Comparison of ENCODE assay signal across 8 cellular contexts in the genomic region with DNA sequence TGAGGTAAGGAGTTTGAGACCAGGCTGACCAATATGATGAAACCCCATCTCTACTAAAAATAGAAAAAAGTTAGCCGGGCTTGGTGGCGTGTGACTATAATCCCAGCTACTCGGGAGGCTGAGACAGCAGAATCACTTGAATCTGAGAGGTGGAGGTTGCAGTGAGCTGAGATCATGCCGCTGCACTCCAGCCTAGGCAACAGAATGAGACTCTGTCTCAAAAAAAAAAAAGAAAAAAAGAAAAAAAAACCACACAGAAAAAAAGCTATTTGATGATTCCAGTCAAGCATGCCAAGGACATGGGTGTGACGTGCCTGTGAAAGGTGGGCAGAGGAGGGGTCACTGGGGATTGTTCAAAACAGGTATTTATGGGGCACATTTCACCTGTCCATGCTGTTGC.
A peak's percentile ranks its signal among the peaks of the same experiment; 100 is the strongest.
DNase-seq lines count a peak whose midpoint lies in the region; ATAC-seq and TF ChIP-seq lines count a peak whose summit lies in the region.
"Not testable (repeated sequence)": the region's sequence is repeated elsewhere in the genome, so short reads cannot be mapped to it uniquely, and the experiment has no call there.

No MANE protein-coding gene starts in this region.

- not testable (repeated sequence) for H3K36me3 Mint-ChIP-seq in CD4-positive, CD25-positive, alpha-beta regulatory T cell; activated T-cell treated with anti-CD3 and anti-CD28 coated beads, Interleukin-2, amount 50 U/mL, for 24 hours (ENCODE audit: low read depth); naive thymus-derived CD8-positive, alpha-beta T cell
- H3K36me3 Mint-ChIP-seq in T-helper 2 cell treated with Interferon-gamma antibody and Interleukin-4, amounts not matched to agents 5 μg/mL and 100 μg/mL, for 36 hours (ENCODE audit: low read depth) = peaks cover 11% of the 10 kb centered on the region
- peaks cover 12% of the 10 kb centered on the region for H3K36me3 Mint-ChIP-seq in stimulated activated effector memory CD8-positive, alpha-beta T cell treated with anti-CD3 and anti-CD28 coated beads, Interleukin-12 subunit alpha, Interleukin-12 subunit beta, amount 100 ng/mL, for 72 hours

- peak overlapping the region; percentile 59 for H3K27ac ChIP-seq in CD4-positive, CD25-positive, alpha-beta regulatory T cell (ENCODE audit: insufficient read depth, low read length, poor library complexity, severe bottlenecking)
- H3K27ac ChIP-seq in MM.1S (ENCODE audit: low read length) = peak overlapping the region; percentile 100
- H3K27ac ChIP-seq in breast epithelium = peak overlapping the region; percentile 69

- H3K9me3 Mint-ChIP-seq in CD4-positive, CD25-positive, alpha-beta regulatory T cell; T-helper 2 cell treated with Interferon-gamma antibody and Interleukin-4, amounts not matched to agents 5 μg/mL and 100 μg/mL, for 36 hours; activated T-cell treated with anti-CD3 and anti-CD28 coated beads, Interleukin-2, amount 50 U/mL, for 24 hours; naive thymus-derived CD8-positive, alpha-beta T cell; stimulated activated effector memory CD8-positive, alpha-beta T cell treated with anti-CD3 and anti-CD28 coated beads, Interleukin-12 subunit alpha, Interleukin-12 subunit beta, amount 100 ng/mL, for 72 hours: not testable (repeated sequence)

- peak overlapping the region; percentile 85 for H3K9ac ChIP-seq in MM.1S (ENCODE audit: low read length)

- not testable (repeated sequence) for H3K9me3 ChIP-seq in CD4-positive, CD25-positive, alpha-beta regulatory T cell (ENCODE audit: control insufficient read depth in 2 of 2, low read length in 2 of 2); MM.1S (replicated peaks; ENCODE audit: insufficient read depth, low read length); breast epithelium

- not testable (repeated sequence) for TF ChIP-seq POLR2A in breast epithelium (IDR thresholded peaks at IDR 0.05)

- H3K4me3 Mint-ChIP-seq in CD4-positive, CD25-positive, alpha-beta regulatory T cell = peak overlapping the region; percentile 68 to 73 (median 70)
- H3K4me3 Mint-ChIP-seq in T-helper 2 cell treated with Interferon-gamma antibody and Interleukin-4, amounts not matched to agents 5 μg/mL and 100 μg/mL, for 36 hours = peak overlapping the region; percentile 80
- H3K4me3 Mint-ChIP-seq in activated T-cell treated with anti-CD3 and anti-CD28 coated beads, Interleukin-2, amount 50 U/mL, for 24 hours = peak overlapping the region; percentile 31
- peak overlapping the region in 7 of 10 donors; percentile 61 to 80 (median 70) for H3K4me3 Mint-ChIP-seq in naive thymus-derived CD8-positive, alpha-beta T cell
- peak overlapping the region; percentile 63 for H3K4me3 Mint-ChIP-seq in stimulated activated effector memory CD8-positive, alpha-beta T cell treated with anti-CD3 and anti-CD28 coated beads, Interleukin-12 subunit alpha, Interleukin-12 subunit beta, amount 100 ng/mL, for 72 hours

- H3K4me1 Mint-ChIP-seq in CD4-positive, CD25-positive, alpha-beta regulatory T cell = peaks cover 6 to 66% (median 50%) of the 10 kb centered on the region in 4 donors
- H3K4me1 Mint-ChIP-seq in T-helper 2 cell treated with Interferon-gamma antibody and Interleukin-4, amounts not matched to agents 5 μg/mL and 100 μg/mL, for 36 hours (ENCODE audit: low read depth) = peaks cover 69% of the 10 kb centered on the region
- peaks cover 48% of the 10 kb centered on the region for H3K4me1 Mint-ChIP-seq in activated T-cell treated with anti-CD3 and anti-CD28 coated beads, Interleukin-2, amount 50 U/mL, for 24 hours (ENCODE audit: low read depth)
- H3K4me1 Mint-ChIP-seq in naive thymus-derived CD8-positive, alpha-beta T cell = peaks cover 18 to 55% (median 40%) of the 10 kb centered on the region in 4 donors
- peaks cover 53% of the 10 kb centered on the region for H3K4me1 Mint-ChIP-seq in stimulated activated effector memory CD8-positive, alpha-beta T cell treated with anti-CD3 and anti-CD28 coated beads, Interleukin-12 subunit alpha, Interleukin-12 subunit beta, amount 100 ng/mL, for 72 hours

- not testable (repeated sequence) for ATAC-seq in CD4-positive, CD25-positive, alpha-beta regulatory T cell (ENCODE audit: low read depth in 2 of 2); naive thymus-derived CD8-positive, alpha-beta T cell; stimulated activated effector memory CD8-positive, alpha-beta T cell treated with anti-CD3 and anti-CD28 coated beads, Interleukin-12 subunit alpha, Interleukin-12 subunit beta, amount 100 ng/mL, for 72 hours
- ATAC-seq in GM21515 (IDR thresholded peaks at IDR 0.05; ENCODE audit: unreplicated experiment) = peak; percentile 4

- not testable (repeated sequence) for H3K36me3 ChIP-seq in CD4-positive, CD25-positive, alpha-beta regulatory T cell (ENCODE audit: control insufficient read depth, insufficient read depth, low read length); MM.1S (replicated peaks; ENCODE audit: insufficient read depth, low read length); breast epithelium

- not testable (repeated sequence) for H4K20me1 ChIP-seq in MM.1S (ENCODE audit: insufficient read depth, low read length)

- POLR2A ChIA-PET in naive thymus-derived CD8-positive, alpha-beta T cell (lab: Charles Lee) = not testable (repeated sequence)

- H3K9me2 ChIP-seq in MM.1S (replicated peaks; ENCODE audit: insufficient read depth, low read length) = not testable (repeated sequence)

- H3F3A ChIP-seq in MM.1S (ENCODE audit: insufficient read depth, low read length) = peaks cover 43% of the 10 kb centered on the region

- not testable (repeated sequence) for H3K27me3 Mint-ChIP-seq in CD4-positive, CD25-positive, alpha-beta regulatory T cell; T-helper 2 cell treated with Interferon-gamma antibody and Interleukin-4, amounts not matched to agents 5 μg/mL and 100 μg/mL, for 36 hours (ENCODE audit: low read depth)
- H3K27me3 Mint-ChIP-seq in activated T-cell treated with anti-CD3 and anti-CD28 coated beads, Interleukin-2, amount 50 U/mL, for 24 hours = peaks cover 13% of the 10 kb centered on the region
- peaks cover 0 to 11% (median 2%) of the 10 kb centered on the region in 5 donors for H3K27me3 Mint-ChIP-seq in naive thymus-derived CD8-positive, alpha-beta T cell

- H3K27ac Mint-ChIP-seq in CD4-positive, CD25-positive, alpha-beta regulatory T cell = peak overlapping the region; percentile 39 to 76 (median 70)
- peak overlapping the region; percentile 92 for H3K27ac Mint-ChIP-seq in T-helper 2 cell treated with Interferon-gamma antibody and Interleukin-4, amounts not matched to agents 5 μg/mL and 100 μg/mL, for 36 hours
- peak overlapping the region; percentile 91 for H3K27ac Mint-ChIP-seq in activated T-cell treated with anti-CD3 and anti-CD28 coated beads, Interleukin-2, amount 50 U/mL, for 24 hours
- H3K27ac Mint-ChIP-seq in naive thymus-derived CD8-positive, alpha-beta T cell = peak overlapping the region in 4 of 10 donors; percentile 34 to 61 (median 48)
- peak overlapping the region; percentile 79 for H3K27ac Mint-ChIP-seq in stimulated activated effector memory CD8-positive, alpha-beta T cell treated with anti-CD3 and anti-CD28 coated beads, Interleukin-12 subunit alpha, Interleukin-12 subunit beta, amount 100 ng/mL, for 72 hours

- peaks cover 30% of the 10 kb centered on the region for H3K4me1 ChIP-seq in CD4-positive, CD25-positive, alpha-beta regulatory T cell (ENCODE audit: control insufficient read depth, insufficient read depth, low read length, poor library complexity, severe bottlenecking)
- peaks cover 50% of the 10 kb centered on the region for H3K4me1 ChIP-seq in MM.1S (ENCODE audit: low read length)
- not testable (repeated sequence) for H3K4me1 ChIP-seq in breast epithelium

- H3K27me3 ChIP-seq in CD4-positive, CD25-positive, alpha-beta regulatory T cell (ENCODE audit: control insufficient read depth, insufficient read depth, low read length); MM.1S (replicated peaks; ENCODE audit: insufficient read depth, low read length); breast epithelium: not testable (repeated sequence)

- H3K4me3 ChIP-seq in CD4-positive, CD25-positive, alpha-beta regulatory T cell (ENCODE audit: low read depth, low read length); breast epithelium: not testable (repeated sequence)
- peak overlapping the region; percentile 27; the same call in 1 of the 2 replicates for H3K4me3 ChIP-seq in MM.1S (ENCODE audit: low read length)

- H3K4me2 ChIP-seq in MM.1S (ENCODE audit: low read depth, low read length) = peak overlapping the region; percentile 87; the same call in 1 of the 2 replicates

- not testable (repeated sequence) for H2AFZ ChIP-seq in MM.1S (ENCODE audit: low read length)

- DNase-seq in CD4-positive, CD25-positive, alpha-beta regulatory T cell; T-helper 2 cell treated with Interferon-gamma antibody and Interleukin-4, amounts not matched to agents 5 μg/mL and 100 μg/mL, for 36 hours (ENCODE audit: low spot score); activated T-cell treated with anti-CD3 and anti-CD28 coated beads, Interleukin-2, amount 50 U/mL, for 24 hours; breast epithelium (ENCODE audit: low spot score in 2 of 2); naive thymus-derived CD8-positive, alpha-beta T cell; stimulated activated effector memory CD8-positive, alpha-beta T cell treated with anti-CD3 and anti-CD28 coated beads, Interleukin-12 subunit alpha, Interleukin-12 subunit beta, amount 100 ng/mL, for 72 hours (ENCODE audit: low spot score in 2 of 2): not testable (repeated sequence)
- DNase-seq in MM.1S = peak; percentile 64

- not testable (repeated sequence) for TF ChIP-seq CTCF in MM.1S (IDR thresholded peaks at IDR 0.05; ENCODE audit: low read length); breast epithelium (IDR thresholded peaks at IDR 0.05)

- not testable (repeated sequence) for H3K79me2 ChIP-seq in MM.1S (ENCODE audit: low read length)

- intact Hi-C loops in breast epithelium (cut with DNase I; ENCODE audit: low total_unique reads) = not testable (repeated sequence)
